In the genomic region with DNA sequence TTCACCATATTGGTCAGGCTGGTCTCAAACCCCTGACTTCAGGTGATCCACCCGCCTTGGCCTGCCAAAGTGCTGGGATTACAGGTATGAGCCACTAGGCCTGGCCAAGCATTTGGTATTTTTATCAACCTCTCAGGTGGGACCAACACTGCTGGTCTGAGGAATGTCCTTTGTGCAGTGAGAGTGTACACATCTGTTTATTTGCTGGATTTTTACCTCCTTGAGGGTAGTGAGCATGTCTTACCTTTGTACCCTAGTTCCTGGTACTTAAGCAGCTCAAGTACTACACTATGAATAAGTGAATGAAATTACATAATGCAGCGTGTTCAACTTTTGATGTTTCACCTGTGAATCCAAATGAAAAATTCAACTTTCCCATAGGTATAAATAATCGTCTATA, we compare ENCODE assay signal across 34 cellular contexts.
"Had no signal": no experiment of that assay in that cellular context is flagged by ENCODE, and none has a peak within 500 bp of the region (broad histone marks: within the 10 kb centered on the region; RNA-seq: fewer than 3 reads in every experiment).

No MANE protein-coding gene starts in this region.

- H3K4me3 ChIP-seq: adrenal gland, Peyer's patch, SJSA1 had no signal

- H3K27ac ChIP-seq: adrenal gland, KMS-11, Peyer's patch, SJSA1, VCaP had no signal

- H3K9me3 Mint-ChIP-seq: activated CD4-positive, alpha-beta memory T cell treated with anti-CD3 and anti-CD28 coated beads, Interleukin-2, amount 10 ng/mL, durations not matched to agents 7 days and 5 days; activated naive CD4-positive, alpha-beta T cell treated with anti-CD3 and anti-CD28 coated beads for 36 hours; activated T-cell treated with anti-CD3 and anti-CD28 coated beads, Interleukin-2, amount 50 U/mL, for 4 hours; activated T-helper 1 cell treated with anti-CD3 and anti-CD28 coated beads, Interleukin-12 subunit alpha, Interleukin-12 subunit beta, Interleukin-2, Interleukin-4 antibody, amounts not matched to agents 30 ng/mL and 10 ng/mL and 1 ng/mL, durations not matched to agents 14 hours and 24 hours and 36 hours; T-helper 1 cell treated with Interleukin-12 subunit alpha and Interleukin-12 subunit beta and Interleukin-4 antibody, amounts not matched to agents 30 μg/mL and 1 μg/mL, for 36 hours; T-helper 2 cell treated with Interferon-gamma antibody and Interleukin-4, amounts not matched to agents 5 μg/mL and 100 μg/mL, for 36 hours had no signal

- H3K4me1 ChIP-seq: SJSA1 had no signal

- H3K27ac Mint-ChIP-seq: activated CD4-positive, alpha-beta memory T cell treated with anti-CD3 and anti-CD28 coated beads, Interleukin-2, amount 10 ng/mL, durations not matched to agents 7 days and 5 days; activated naive CD4-positive, alpha-beta T cell treated with anti-CD3 and anti-CD28 coated beads for 36 hours; activated naive CD4-positive, alpha-beta T cell treated with anti-CD3 and anti-CD28 coated beads, Interleukin-2, amount 50 U/mL, for 72 hours; brain; T-helper 1 cell treated with Interleukin-12 subunit alpha and Interleukin-12 subunit beta and Interleukin-4 antibody, amounts not matched to agents 30 μg/mL and 1 μg/mL, for 36 hours had no signal

- H3K9me3 ChIP-seq: adrenal gland, Peyer's patch, SJSA1, SK-N-SH had no signal

- H3K27me3 Mint-ChIP-seq: activated CD4-positive, alpha-beta memory T cell treated with anti-CD3 and anti-CD28 coated beads, Interleukin-2, amount 10 ng/mL, durations not matched to agents 7 days and 5 days; brain had no signal

- H3K4me3 Mint-ChIP-seq: activated CD4-positive, alpha-beta memory T cell treated with anti-CD3 and anti-CD28 coated beads, Interleukin-2, amount 10 ng/mL, durations not matched to agents 7 days and 5 days; activated naive CD4-positive, alpha-beta T cell treated with anti-CD3 and anti-CD28 coated beads for 36 hours; activated T-cell treated with anti-CD3 and anti-CD28 coated beads, Interleukin-2, amount 50 U/mL, for 4 hours; activated T-helper 1 cell treated with anti-CD3 and anti-CD28 coated beads, Interleukin-12 subunit alpha, Interleukin-12 subunit beta, Interleukin-2, Interleukin-4 antibody, amounts not matched to agents 30 ng/mL and 10 ng/mL and 1 ng/mL, durations not matched to agents 14 hours and 24 hours and 36 hours; brain; T-helper 1 cell treated with Interleukin-12 subunit alpha and Interleukin-12 subunit beta and Interleukin-4 antibody, amounts not matched to agents 30 μg/mL and 1 μg/mL, for 36 hours; T-helper 2 cell treated with Interferon-gamma antibody and Interleukin-4, amounts not matched to agents 5 μg/mL and 100 μg/mL, for 36 hours had no signal

- H3K36me3 ChIP-seq: adrenal gland, Peyer's patch, SJSA1 had no signal

- H3K27me3 ChIP-seq: adrenal gland, Peyer's patch, SJSA1 had no signal

- DNase-seq: activated CD4-positive, alpha-beta memory T cell treated with anti-CD3 and anti-CD28 coated beads, Interleukin-2, amount 10 ng/mL, durations not matched to agents 7 days and 5 days; activated CD4-positive, alpha-beta T cell treated with anti-CD3 and anti-CD28 coated beads for 1 hour; activated CD4-positive, alpha-beta T cell treated with anti-CD3 and anti-CD28 coated beads for 48 hours; activated CD4-positive, CD25-positive, alpha-beta regulatory T cell; activated gamma-delta T cell treated with Interleukin-2 at 50 U/mL for 16 hours; activated naive CD4-positive, alpha-beta T cell treated with anti-CD3 and anti-CD28 coated beads for 36 hours; activated T-cell treated with anti-CD3 and anti-CD28 coated beads for 4 hours; activated T-cell treated with anti-CD3 and anti-CD28 coated beads, Interleukin-2, amount 50 U/mL, for 4 hours; adrenal gland; caudate nucleus; MM.1S; NCI-H1092; NCI-H1436 treated with DMSO at 0.1 percent for 48 hours; NCI-H1694 treated with DMSO at 0.1 percent for 48 hours; NCI-H2029 treated with DMSO at 0.1 percent for 48 hours; NCI-H2107; NCI-H2171; NCI-H510A; NCI-H526; NCI-H748 treated with DMSO at 0.1 percent for 48 hours; NK-92 treated with Interleukin-12 subunit alpha and Interleukin-12 subunit beta, amount 100 ng/mL, for 24 hours; PC-3; Peyer's patch; RPMI8226; SHP77 treated with DMSO at 0.1 percent for 48 hours; SK-N-SH had no signal

- ATAC-seq: activated naive CD4-positive, alpha-beta T cell treated with anti-CD3 and anti-CD28 coated beads, Interleukin-2, amount 50 U/mL, for 72 hours; activated T-cell treated with anti-CD3 and anti-CD28 coated beads, Interleukin-2, amount 50 U/mL, for 4 hours; PC-3 had no signal
